ENCODE assay signal across 34 cellular contexts in genomic region chr3:140723576-140723975, GRCh38. TPM values are rescaled to one million over a fixed set of nuclear protein-coding genes. Genes with fewer than 3 reads are reported as not detected.
"Had no signal": no experiment of that assay in that cellular context is flagged by ENCODE, and none has a peak within 500 bp of the region (broad histone marks: within the 10 kb centered on the region; RNA-seq: fewer than 3 reads in every experiment).

No MANE protein-coding gene starts in this region.

- DNase-seq: activated CD4-positive, alpha-beta memory T cell treated with anti-CD3 and anti-CD28 coated beads, Interleukin-2, amount 10 ng/mL, durations not matched to agents 7 days and 5 days; activated CD4-positive, alpha-beta T cell treated with anti-CD3 and anti-CD28 coated beads for 1 hour; activated CD4-positive, alpha-beta T cell treated with anti-CD3 and anti-CD28 coated beads for 36 hours; activated CD4-positive, alpha-beta T cell treated with anti-CD3 and anti-CD28 coated beads, Interleukin-2, amount 10 ng/mL, durations not matched to agents 24 days and 14 days; activated CD4-positive, alpha-beta T cell treated with anti-CD3 and anti-CD28 coated beads, Interleukin-2, amount 50 U/mL, for 48 hours; activated CD4-positive, CD25-positive, alpha-beta regulatory T cell; activated CD8-positive, alpha-beta memory T cell treated with anti-CD3 and anti-CD28 coated beads for 24 hours; activated CD8-positive, alpha-beta memory T cell treated with anti-CD3 and anti-CD28 coated beads, Interleukin-2, amount 10 ng/mL, durations not matched to agents 7 days and 5 days; activated CD8-positive, alpha-beta memory T cell treated with anti-CD3 and anti-CD28 coated beads, Interleukin-2, amount 50 U/mL, for 48 hours; activated CD8-positive, alpha-beta T cell treated with anti-CD3 and anti-CD28 coated beads, Interleukin-2, amount 10 ng/mL, durations not matched to agents 7 days and 5 days; activated effector memory CD4-positive, alpha-beta T cell treated with Interleukin-2 at 50 U/mL for 16 hours; activated gamma-delta T cell; activated naive CD4-positive, alpha-beta T cell treated with anti-CD3 and anti-CD28 coated beads, Interleukin-2, amount 10 ng/mL, durations not matched to agents 7 days and 5 days; activated naive CD4-positive, alpha-beta T cell treated with Interleukin-2 at 50 U/mL for 16 hours; activated naive CD8-positive, alpha-beta T cell treated with anti-CD3 and anti-CD28 coated beads, Interleukin-2, amount 10 ng/mL, durations not matched to agents 7 days and 5 days; activated naive CD8-positive, alpha-beta T cell treated with anti-CD3 and anti-CD28 coated beads, Interleukin-2, amount 50 U/mL, for 24 hours; activated T-cell treated with anti-CD3 and anti-CD28 coated beads, Interleukin-2, amount 50 U/mL, for 24 hours; activated T-cell treated with anti-CD3 and anti-CD28 coated beads, Interleukin-2, amount 50 U/mL, for 48 hours; amygdala; aorta; body of pancreas; brain microvascular endothelial cell; cerebellar nuclear complex; T-helper 1 cell; T-helper 2 cell; T-helper 9 cell; WERI-Rb-1 had no signal

- H3K4me1 ChIP-seq: body of pancreas, breast epithelium had no signal

- H3K36me3 ChIP-seq: brain microvascular endothelial cell, breast epithelium, WERI-Rb-1 had no signal

- H3K4me3 ChIP-seq: body of pancreas, breast epithelium had no signal

- ATAC-seq: activated CD4-positive, alpha-beta T cell treated with anti-CD3 and anti-CD28 coated beads for 36 hours; activated CD4-positive, CD25-positive, alpha-beta regulatory T cell treated with anti-CD3 and anti-CD28 coated beads, Interleukin-2, amount 50 U/mL, for 24 hours; activated CD8-positive, alpha-beta memory T cell treated with anti-CD3 and anti-CD28 coated beads, Interleukin-2, amount 10 ng/mL, durations not matched to agents 7 days and 5 days; activated CD8-positive, alpha-beta T cell treated with anti-CD3 and anti-CD28 coated beads, Interleukin-2, amount 10 ng/mL, durations not matched to agents 7 days and 5 days; activated naive CD8-positive, alpha-beta T cell treated with anti-CD3 and anti-CD28 coated beads, Interleukin-2, amount 50 U/mL, for 24 hours; body of pancreas; WTC11 had no signal

- H3K9me3 ChIP-seq: body of pancreas, breast epithelium had no signal

- FAIRE-seq: astrocyte had no signal

- H3K27ac ChIP-seq: body of pancreas, brain microvascular endothelial cell, breast epithelium, WERI-Rb-1 had no signal

- H3K27me3 ChIP-seq: body of pancreas, brain microvascular endothelial cell, breast epithelium had no signal

RNA-seq across cellular contexts. Expression of gene TRIM42, which starts 45.7 kb away (rescaled TPM):
- total RNA-seq: activated CD4-positive, alpha-beta memory T cell treated with anti-CD3 and anti-CD28 coated beads, Interleukin-2, amount 10 ng/mL, durations not matched to agents 7 days and 5 days; activated CD4-positive, alpha-beta T cell treated with anti-CD3 and anti-CD28 coated beads for 36 hours; activated CD4-positive, alpha-beta T cell treated with anti-CD3 and anti-CD28 coated beads, Interleukin-2, amount 10 ng/mL, durations not matched to agents 24 days and 14 days; activated CD8-positive, alpha-beta memory T cell treated with anti-CD3 and anti-CD28 coated beads, Interleukin-2, amount 10 ng/mL, durations not matched to agents 7 days and 5 days; activated CD8-positive, alpha-beta T cell treated with anti-CD3 and anti-CD28 coated beads, Interleukin-2, amount 10 ng/mL, durations not matched to agents 7 days and 5 days; activated naive CD8-positive, alpha-beta T cell treated with anti-CD3 and anti-CD28 coated beads, Interleukin-2, amount 10 ng/mL, durations not matched to agents 7 days and 5 days; activated T-helper 2 cell treated with anti-CD3 and anti-CD28 coated beads, Interferon-gamma antibody, Interleukin-2, Interleukin-4, amounts not matched to agents 10 μg/mL and 5 μg/mL and 100 μg/mL, durations not matched to agents 14 hours and 24 hours and 36 hours; aorta; astrocyte; body of pancreas; breast epithelium; cardiac septum; chondrocyte; WTC11 had no signal
